ENCODE assay signal across 18 cellular contexts in genomic region chr9:26033346-26033745, GRCh38.
A peak's percentile ranks its signal among the peaks of the same experiment; 100 is the strongest.
DNase-seq lines count a peak whose midpoint lies in the region; ATAC-seq, FAIRE-seq and TF ChIP-seq lines count a peak whose summit lies in the region.
"Had no signal": no experiment of that assay in that cellular context is flagged by ENCODE, and none has a peak within 500 bp of the region (broad histone marks: within the 10 kb centered on the region; RNA-seq: fewer than 3 reads in every experiment).

No MANE protein-coding gene starts in this region.

- peak; percentile 46 for DNase-seq in AG08395 (ENCODE audit: low spot score)
- DNase-seq in HCEC 1CT, result peak; percentile 2
- DNase-seq in fibroblast of pulmonary artery (ENCODE audit: low read depth), result peak; percentile 52
- DNase-seq in HTR-8/SVneo (ENCODE audit: insufficient read length, low spot score), result no peak
- DNase-seq in NCI-H187 treated with DMSO at 0.1 percent for 48 hours (lab: John Stamatoyannopoulos, UW), result no peak
- DNase-seq: 8988T, IMR-90, Kasumi-1, NCI-H1105 treated with DMSO at 0.1 percent for 48 hours, NCI-H1694 treated with DMSO at 0.1 percent for 48 hours, NCI-H446, NCI-H69, SHP77 had no signal

- FAIRE-seq in HTR-8/SVneo (lab: Jason Lieb, UNC), result no peak
- FAIRE-seq: GM19239, RCC 7860 had no signal

- TF ChIP-seq CTCF in fibroblast of pulmonary artery (IDR thresholded peaks at IDR 0.05; ENCODE audit: low read length, missing control alignments), result no peak

- ATAC-seq in SK-N-SH treated with all-trans-retinoic acid at 6 μM for 48 hours (peak; percentile 65), HG03520 (IDR thresholded peaks at IDR 0.05; ENCODE audit: unreplicated experiment) (no peak), GM18870 (IDR thresholded peaks at IDR 0.05; ENCODE audit: unreplicated experiment) (no peak)

- H3K4me3 ChIP-seq in fibroblast of pulmonary artery (replicated peaks; ENCODE audit: low read depth, low read length), result no peak overlapping the region

TF ChIP-seq in SK-N-SH treated with all-trans-retinoic acid at 6 μM for 48 hours, 23 proteins besides CTCF, POLR2A, EP300 and RAD21:
- TF ChIP-seq ISL1 (CRISPR knock-in tag; IDR thresholded peaks at IDR 0.05) (no peak), OSR1 (CRISPR knock-in tag; IDR thresholded peaks at IDR 0.05) (no peak), TOX (CRISPR knock-in tag; IDR thresholded peaks at IDR 0.05; ENCODE audit: borderline replicate concordance) (peak; percentile 26; the same call in 1 of the 2 replicates), CSDC2 (CRISPR knock-in tag; IDR thresholded peaks at IDR 0.05) (no peak)
- TF ChIP-seq, protein P1, sequence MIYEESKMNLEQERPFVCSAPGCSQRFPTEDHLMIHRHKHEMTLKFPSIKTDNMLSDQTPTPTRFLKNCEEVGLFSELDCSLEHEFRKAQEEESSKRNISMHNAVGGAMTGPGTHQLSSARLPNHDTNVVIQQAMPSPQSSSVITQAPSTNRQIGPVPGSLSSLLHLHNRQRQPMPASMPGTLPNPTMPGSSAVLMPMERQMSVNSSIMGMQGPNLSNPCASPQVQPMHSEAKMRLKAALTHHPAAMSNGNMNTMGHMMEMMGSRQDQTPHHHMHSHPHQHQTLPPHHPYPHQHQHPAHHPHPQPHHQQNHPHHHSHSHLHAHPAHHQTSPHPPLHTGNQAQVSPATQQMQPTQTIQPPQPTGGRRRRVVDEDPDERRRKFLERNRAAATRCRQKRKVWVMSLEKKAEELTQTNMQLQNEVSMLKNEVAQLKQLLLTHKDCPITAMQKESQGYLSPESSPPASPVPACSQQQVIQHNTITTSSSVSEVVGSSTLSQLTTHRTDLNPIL (CRISPR knock-in tag; IDR thresholded peaks at IDR 0.05; ENCODE audit: low read depth), result no peak
TF ChIP-seq in SK-N-SH treated with all-trans-retinoic acid at 6 μM for 48 hours: peak in this region for 1.

Comparison
In these comparisons a context has a peak if more than half of its experiments do, and no peak if none do; other contexts are left out.
1. DNase-seq: peak in AG08395 (single experiment), HCEC 1CT (single experiment) and fibroblast of pulmonary artery (single experiment); none in HTR-8/SVneo (single experiment) and NCI-H187 treated with DMSO at 0.1 percent for 48 hours (single experiment).